In the genomic region with DNA sequence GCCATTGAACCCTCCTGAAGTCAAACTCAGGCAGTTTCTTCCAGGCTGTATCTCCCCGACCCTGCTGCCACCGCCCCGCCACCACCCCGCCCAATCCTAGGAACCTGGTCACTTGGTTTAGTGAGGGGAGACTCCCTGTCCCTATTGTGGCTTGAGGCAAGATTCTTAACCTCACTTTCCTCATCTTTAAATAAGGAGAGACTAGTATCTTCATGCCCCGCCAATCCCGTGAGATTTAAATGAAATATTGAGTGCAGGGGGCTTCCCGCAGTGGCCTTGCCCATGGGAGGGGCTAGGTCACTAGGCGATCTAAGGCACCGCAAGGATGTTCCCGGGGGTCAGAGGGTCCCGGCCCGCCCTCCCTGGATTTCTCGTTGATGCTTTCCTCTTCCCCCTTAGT, we compare ENCODE assay signal across 9 cellular contexts.
DNase-seq lines count a peak whose midpoint lies in the region; ATAC-seq and TF ChIP-seq lines count a peak whose summit lies in the region.
"Had no signal": no experiment of that assay in that cellular context is flagged by ENCODE, and none has a peak within 500 bp of the region (broad histone marks: within the 10 kb centered on the region; RNA-seq: fewer than 3 reads in every experiment).

No MANE protein-coding gene starts in this region.

- no peaks in the 10 kb centered on the region for H3K9me3 Mint-ChIP-seq in central memory CD8-positive, alpha-beta T cell
- H3K9me3 Mint-ChIP-seq in nephron progenitor cell = peaks cover 11% of the 10 kb centered on the region

- H3K4me3 Mint-ChIP-seq in central memory CD8-positive, alpha-beta T cell = peak overlapping the region; percentile 81
- peak overlapping the region; percentile 62 for H3K4me3 Mint-ChIP-seq in nephron progenitor cell

- H3K27me3 Mint-ChIP-seq in central memory CD8-positive, alpha-beta T cell = peaks cover 29% of the 10 kb centered on the region
- H3K27me3 Mint-ChIP-seq in nephron progenitor cell (ENCODE audit: low read depth, poor library complexity) = peaks cover 98% of the 10 kb centered on the region

- no peaks in the 10 kb centered on the region for H3K4me1 ChIP-seq in HUES6 (ENCODE audit: control insufficient read depth, insufficient read depth, low read length)

- no peak overlapping the region for H3K27ac Mint-ChIP-seq in central memory CD8-positive, alpha-beta T cell (ENCODE audit: low read depth)
- H3K27ac Mint-ChIP-seq in nephron progenitor cell = no peak overlapping the region

- ATAC-seq in central memory CD8-positive, alpha-beta T cell (replicated peaks; ENCODE audit: extremely low read depth, poor library complexity, severe bottlenecking) = no peak

- H3K36me3 Mint-ChIP-seq in central memory CD8-positive, alpha-beta T cell (ENCODE audit: insufficient read depth) = no peaks in the 10 kb centered on the region
- H3K36me3 Mint-ChIP-seq in nephron progenitor cell (ENCODE audit: low read depth) = peaks cover 3% of the 10 kb centered on the region

- TF ChIP-seq CTCF in nephron progenitor cell (IDR thresholded peaks at IDR 0.05) (no peak), GM10266 (IDR thresholded peaks at IDR 0.05; ENCODE audit: control insufficient read depth, insufficient read depth, low read depth, missing control alignments) (no peak), brain microvascular endothelial cell (IDR thresholded peaks at IDR 0.05; ENCODE audit: low read depth, low read length, missing control alignments) (no peak)

- H3K9me3 ChIP-seq in HUES6 (ENCODE audit: control insufficient read depth, insufficient read depth, low read depth, low read length) = no peaks in the 10 kb centered on the region

- in situ Hi-C loops in brain microvascular endothelial cell (cut with HindIII; ENCODE audit: low pct_ligation_motif_present, low sequenced_read_pairs) = loop anchor here (25.0 kb wide), 1 partner anchor 103 kb away; no protein-coding TSS in a partner anchor

- H3K27ac ChIP-seq in HUES6 (ENCODE audit: low read depth, low read length) = no peak overlapping the region
- H3K27ac ChIP-seq in brain microvascular endothelial cell = no peak overlapping the region
- H3K27ac ChIP-seq: KMS-11 had no signal

- H3K9ac ChIP-seq in HUES6 (ENCODE audit: low read length) = peak overlapping the region; percentile 80
- H3K9ac ChIP-seq: KMS-11 had no signal

- peaks cover 7% of the 10 kb centered on the region for H3K4me1 Mint-ChIP-seq in central memory CD8-positive, alpha-beta T cell
- peaks cover 6% of the 10 kb centered on the region for H3K4me1 Mint-ChIP-seq in nephron progenitor cell

- peak overlapping the region; percentile 92 for H3K4me3 ChIP-seq in HUES6 (ENCODE audit: low read depth, low read length)
- H3K4me3 ChIP-seq in brain microvascular endothelial cell (ENCODE audit: low read depth, low read length) = no peak overlapping the region

- H3K27me3 ChIP-seq in HUES6 (ENCODE audit: control insufficient read depth, insufficient read depth, low read length) (peaks cover 42% of the 10 kb centered on the region; the same call in 1 of the 2 replicates), brain microvascular endothelial cell (replicated peaks) (peaks cover 10% of the 10 kb centered on the region)

- no peak for DNase-seq in central memory CD8-positive, alpha-beta T cell (ENCODE audit: low spot score in 2 of 2)
- DNase-seq in nephron progenitor cell (no peak), GM10266 (ENCODE audit: extremely low spot score) (no peak), brain microvascular endothelial cell (no peak), D341Med (ENCODE audit: low spot score) (no peak)
- DNase-seq: activated gamma-delta T cell treated with Interleukin-2 at 50 U/mL for 16 hours, GDM1 had no signal

- H3K36me3 ChIP-seq in HUES6 (ENCODE audit: control insufficient read depth, insufficient read depth, low read length) (no peaks in the 10 kb centered on the region), brain microvascular endothelial cell (replicated peaks) (no peaks in the 10 kb centered on the region)
